In the genomic region with DNA sequence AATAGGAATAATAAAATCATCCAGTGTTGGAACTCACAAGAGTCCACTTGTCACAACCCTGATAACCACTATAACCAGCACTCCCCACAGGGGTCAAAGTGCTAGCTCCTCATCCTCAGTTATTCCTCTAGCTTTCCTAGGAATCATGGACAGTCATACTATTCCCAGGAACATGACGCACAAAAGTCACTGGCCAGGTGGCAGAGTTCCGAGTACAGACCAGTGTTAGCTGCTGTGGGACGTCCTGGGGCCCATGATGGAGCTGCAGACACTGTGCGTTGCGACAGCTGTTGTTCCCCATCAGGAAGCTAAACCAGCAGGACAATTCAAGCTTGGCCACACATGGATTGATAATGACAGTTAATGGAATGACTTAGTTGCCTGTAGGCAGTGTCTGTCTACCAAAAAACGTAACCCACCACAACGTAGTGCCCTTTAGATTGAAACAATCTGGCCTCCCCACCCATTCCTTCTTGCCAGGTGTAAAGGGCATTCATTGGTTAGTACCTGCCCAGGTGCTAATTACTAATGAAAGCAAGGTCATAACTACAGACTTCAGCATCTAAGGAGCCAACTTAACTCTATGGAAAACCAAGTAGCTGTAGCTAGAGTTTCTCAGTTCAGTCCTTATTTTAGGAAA, we compare ENCODE assay signal across 11 cellular contexts. TPM values are rescaled to one million over a fixed set of nuclear protein-coding genes. Genes with fewer than 3 reads are reported as not detected.
DNase-seq lines count a peak whose midpoint lies in the region; ATAC-seq and TF ChIP-seq lines count a peak whose summit lies in the region.
"Had no signal": no experiment of that assay in that cellular context is flagged by ENCODE, and none has a peak within 500 bp of the region (broad histone marks: within the 10 kb centered on the region; RNA-seq: fewer than 3 reads in every experiment).

No MANE protein-coding gene starts in this region.

- H3K36me3 ChIP-seq in GM23338 (ENCODE audit: insufficient read depth) (no peaks in the 10 kb centered on the region), RWPE2 (ENCODE audit: low read depth) (peaks cover 64% of the 10 kb centered on the region), gastrocnemius medialis (no peaks in the 10 kb centered on the region)

- intact Hi-C loops in left ventricle myocardium superior (cut with micrococcal nuclease): no loop called here
- intact Hi-C loops in gastrocnemius medialis (cut with DNase I; ENCODE audit: low total_unique reads): no loop called here

- no peaks in the 10 kb centered on the region for H3K9me2 ChIP-seq in GM23338 (ENCODE audit: insufficient read depth)

- ATAC-seq in GM23338: no peak; the same call in 2 of the 3 replicates
- ATAC-seq in RWPE2 (ENCODE audit: low read depth): no peak
- peak; percentile 85 for ATAC-seq in left ventricle myocardium superior
- peak; percentile 85 to 94 for ATAC-seq in gastrocnemius medialis

- H3K4me1 ChIP-seq in GM23338 (ENCODE audit: insufficient read depth) (peaks cover 78% of the 10 kb centered on the region), RWPE2 (ENCODE audit: insufficient read depth, poor library complexity, severe bottlenecking) (peaks cover 80% of the 10 kb centered on the region), gastrocnemius medialis (peaks cover 11 to 32% of the 10 kb centered on the region in 2 donors)

- TF ChIP-seq POLR2A in gastrocnemius medialis (IDR thresholded peaks at IDR 0.05): no peak

- H3F3A ChIP-seq in GM23338 (replicated peaks; ENCODE audit: low read depth): 0 out of 2 replicates have a peak, but pooled peaks cover 5% of the 10 kb centered on the region

- H3K4me3 ChIP-seq in GM23338 (no peak overlapping the region), RWPE2 (ENCODE audit: severe bottlenecking) (no peak overlapping the region), gastrocnemius medialis (no peak overlapping the region)

- H3K9me3 ChIP-seq in RWPE2 (ENCODE audit: severe bottlenecking) (no peaks in the 10 kb centered on the region), gastrocnemius medialis (no peaks in the 10 kb centered on the region)

- no peak overlapping the region; the same call in 2 of the 3 replicates for H3K4me3 Mint-ChIP-seq in GM23338

- no peaks in the 10 kb centered on the region for H3K9me3 Mint-ChIP-seq in GM23338

- H3K27ac ChIP-seq in GM23338 (ENCODE audit: low read depth) (0 out of 2 replicates have a peak overlapping the region, but pooled peaks have one; percentile 0), RWPE2 (ENCODE audit: poor library complexity, severe bottlenecking) (peak overlapping the region; percentile 23), gastrocnemius medialis (peak overlapping the region; percentile 36 to 69 (median 52))

- peak overlapping the region; percentile 57; the same call in 1 of the 2 replicates for H3K27ac Mint-ChIP-seq in GM23338

- in situ Hi-C loops in gastrocnemius medialis (cut with MboI; ENCODE audit: low sequenced_read_pairs in 4 of 4): no loop called here

- peaks cover 12% of the 10 kb centered on the region for H3K27me3 Mint-ChIP-seq in GM23338 (ENCODE audit: insufficient read depth, low read depth, poor library complexity)

- H4K20me1 ChIP-seq in GM23338 (replicated peaks; ENCODE audit: insufficient read depth): peaks cover 79% of the 10 kb centered on the region

- no peak overlapping the region for H3K4me2 ChIP-seq in GM23338

- peaks cover 99% of the 10 kb centered on the region for H3K79me2 ChIP-seq in GM23338 (replicated peaks; ENCODE audit: insufficient read depth)

- peaks cover 10% of the 10 kb centered on the region; the same call in 2 of the 3 replicates for H3K36me3 Mint-ChIP-seq in GM23338 (ENCODE audit: low read depth)

- peaks cover 77% of the 10 kb centered on the region for H3K4me1 Mint-ChIP-seq in GM23338

- H2AFZ ChIP-seq in GM23338: no peak overlapping the region

- H3K27me3 ChIP-seq in GM23338 (ENCODE audit: insufficient read depth) (no peaks in the 10 kb centered on the region), RWPE2 (ENCODE audit: insufficient read depth, poor library complexity, severe bottlenecking) (no peaks in the 10 kb centered on the region), gastrocnemius medialis (no peaks in the 10 kb centered on the region)

- DNase-seq in GM23338 (ENCODE audit: low spot score): no peak
- DNase-seq in RWPE2 (ENCODE audit: low spot score): no peak
- DNase-seq in left ventricle myocardium superior: peak; percentile 77
- peak; percentile 38 to 83 for DNase-seq in gastrocnemius medialis
- DNase-seq in NCI-H1105 treated with DMSO at 0.1 percent for 48 hours (lab: John Stamatoyannopoulos, UW): no peak
- no peak for DNase-seq in mucosa of gallbladder (ENCODE audit: low spot score)
- DNase-seq in RKO (ENCODE audit: low spot score): no peak
- DNase-seq: activated T-cell treated with anti-CD3 and anti-CD28 coated beads, Interleukin-2, amount 50 U/mL, for 1 hour; NCI-H774; stimulated activated CD4-positive, alpha-beta T cell treated with anti-CD3 and anti-CD28 coated beads, Interleukin-12 subunit alpha, Interleukin-12 subunit beta, amount 100 ng/mL, for 4 hours; stimulated activated naive CD4-positive, alpha-beta T cell had no signal

- TF ChIP-seq CTCF in GM23338 (conservative IDR thresholded peaks at IDR 0.05; ENCODE audit: low read depth in 2 of 2): no peak
- no peak for TF ChIP-seq CTCF in RWPE2 (IDR thresholded peaks at IDR 0.05; ENCODE audit: poor library complexity, severe bottlenecking)
- no peak for TF ChIP-seq CTCF in gastrocnemius medialis (IDR thresholded peaks at IDR 0.05 in 4 of 5, conservative IDR thresholded peaks at IDR 0.05 in 1 of 5)

TF ChIP-seq in GM23338, 12 proteins besides CTCF, POLR2A, EP300 and RAD21 (continues in another document):
- TF ChIP-seq, protein P1, sequence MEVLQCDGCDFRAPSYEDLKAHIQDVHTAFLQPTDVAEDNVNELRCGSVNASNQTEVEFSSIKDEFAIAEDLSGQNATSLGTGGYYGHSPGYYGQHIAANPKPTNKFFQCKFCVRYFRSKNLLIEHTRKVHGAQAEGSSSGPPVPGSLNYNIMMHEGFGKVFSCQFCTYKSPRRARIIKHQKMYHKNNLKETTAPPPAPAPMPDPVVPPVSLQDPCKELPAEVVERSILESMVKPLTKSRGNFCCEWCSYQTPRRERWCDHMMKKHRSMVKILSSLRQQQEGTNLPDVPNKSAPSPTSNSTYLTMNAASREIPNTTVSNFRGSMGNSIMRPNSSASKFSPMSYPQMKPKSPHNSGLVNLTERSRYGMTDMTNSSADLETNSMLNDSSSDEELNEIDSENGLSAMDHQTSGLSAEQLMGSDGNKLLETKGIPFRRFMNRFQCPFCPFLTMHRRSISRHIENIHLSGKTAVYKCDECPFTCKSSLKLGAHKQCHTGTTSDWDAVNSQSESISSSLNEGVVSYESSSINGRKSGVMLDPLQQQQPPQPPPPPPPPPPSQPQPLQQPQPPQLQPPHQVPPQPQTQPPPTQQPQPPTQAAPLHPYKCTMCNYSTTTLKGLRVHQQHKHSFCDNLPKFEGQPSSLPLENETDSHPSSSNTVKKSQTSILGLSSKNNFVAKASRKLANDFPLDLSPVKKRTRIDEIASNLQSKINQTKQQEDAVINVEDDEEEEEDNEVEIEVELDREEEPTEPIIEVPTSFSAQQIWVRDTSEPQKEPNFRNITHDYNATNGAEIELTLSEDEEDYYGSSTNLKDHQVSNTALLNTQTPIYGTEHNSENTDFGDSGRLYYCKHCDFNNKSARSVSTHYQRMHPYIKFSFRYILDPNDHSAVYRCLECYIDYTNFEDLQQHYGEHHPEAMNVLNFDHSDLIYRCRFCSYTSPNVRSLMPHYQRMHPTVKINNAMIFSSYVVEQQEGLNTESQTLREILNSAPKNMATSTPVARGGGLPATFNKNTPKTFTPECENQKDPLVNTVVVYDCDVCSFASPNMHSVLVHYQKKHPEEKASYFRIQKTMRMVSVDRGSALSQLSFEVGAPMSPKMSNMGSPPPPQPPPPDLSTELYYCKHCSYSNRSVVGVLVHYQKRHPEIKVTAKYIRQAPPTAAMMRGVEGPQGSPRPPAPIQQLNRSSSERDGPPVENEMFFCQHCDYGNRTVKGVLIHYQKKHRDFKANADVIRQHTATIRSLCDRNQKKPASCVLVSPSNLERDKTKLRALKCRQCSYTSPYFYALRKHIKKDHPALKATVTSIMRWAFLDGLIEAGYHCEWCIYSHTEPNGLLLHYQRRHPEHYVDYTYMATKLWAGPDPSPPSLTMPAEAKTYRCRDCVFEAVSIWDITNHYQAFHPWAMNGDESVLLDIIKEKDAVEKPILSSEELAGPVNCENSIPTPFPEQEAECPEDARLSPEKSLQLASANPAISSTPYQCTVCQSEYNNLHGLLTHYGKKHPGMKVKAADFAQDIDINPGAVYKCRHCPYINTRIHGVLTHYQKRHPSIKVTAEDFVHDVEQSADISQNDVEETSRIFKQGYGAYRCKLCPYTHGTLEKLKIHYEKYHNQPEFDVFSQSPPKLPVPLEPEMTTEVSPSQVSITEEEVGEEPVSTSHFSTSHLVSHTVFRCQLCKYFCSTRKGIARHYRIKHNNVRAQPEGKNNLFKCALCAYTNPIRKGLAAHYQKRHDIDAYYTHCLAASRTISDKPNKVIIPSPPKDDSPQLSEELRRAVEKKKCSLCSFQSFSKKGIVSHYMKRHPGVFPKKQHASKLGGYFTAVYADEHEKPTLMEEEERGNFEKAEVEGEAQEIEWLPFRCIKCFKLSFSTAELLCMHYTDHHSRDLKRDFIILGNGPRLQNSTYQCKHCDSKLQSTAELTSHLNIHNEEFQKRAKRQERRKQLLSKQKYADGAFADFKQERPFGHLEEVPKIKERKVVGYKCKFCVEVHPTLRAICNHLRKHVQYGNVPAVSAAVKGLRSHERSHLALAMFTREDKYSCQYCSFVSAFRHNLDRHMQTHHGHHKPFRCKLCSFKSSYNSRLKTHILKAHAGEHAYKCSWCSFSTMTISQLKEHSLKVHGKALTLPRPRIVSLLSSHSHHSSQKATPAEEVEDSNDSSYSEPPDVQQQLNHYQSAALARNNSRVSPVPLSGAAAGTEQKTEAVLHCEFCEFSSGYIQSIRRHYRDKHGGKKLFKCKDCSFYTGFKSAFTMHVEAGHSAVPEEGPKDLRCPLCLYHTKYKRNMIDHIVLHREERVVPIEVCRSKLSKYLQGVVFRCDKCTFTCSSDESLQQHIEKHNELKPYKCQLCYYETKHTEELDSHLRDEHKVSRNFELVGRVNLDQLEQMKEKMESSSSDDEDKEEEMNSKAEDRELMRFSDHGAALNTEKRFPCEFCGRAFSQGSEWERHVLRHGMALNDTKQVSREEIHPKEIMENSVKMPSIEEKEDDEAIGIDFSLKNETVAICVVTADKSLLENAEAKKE (CRISPR knock-in tag; IDR thresholded peaks at IDR 0.05): no peak
- TF ChIP-seq POLR2AphosphoS5 (IDR thresholded peaks at IDR 0.05; ENCODE audit: low read depth) (no peak), ZNF331 (CRISPR knock-in tag; IDR thresholded peaks at IDR 0.05; ENCODE audit: low read depth) (no peak), EZH2 (IDR thresholded peaks at IDR 0.05; ENCODE audit: low read depth, unreplicated experiment) (no peak), NANOG (IDR thresholded peaks at IDR 0.05; ENCODE audit: borderline replicate concordance) (no peak)

RNA-seq across cellular contexts. Expression of a gene that starts 17.4 kb away (rescaled TPM):
- 208 and 209 TPM in 2 replicates for total RNA-seq in GM23338 (2014; rRNA removed; shearing (Covaris generic))
- polyA plus RNA-seq in GM23338 (2016; fragmentation: Nextera tagmentation; extraction: Ambion mirVana): 188 and 199 TPM in 2 replicates
- total RNA-seq in left ventricle myocardium superior (195 TPM), gastrocnemius medialis (10 to 100 TPM; 18.1 to 54.1 (median 33.6) TPM), mucosa of gallbladder (297 TPM)

Comparison
In these comparisons a context has a peak if more than half of its experiments do, and no peak if none do; other contexts are left out.
1. ATAC-seq: peak in left ventricle myocardium superior (single experiment) and gastrocnemius medialis (2 of 2); none in GM23338 (single experiment) and RWPE2 (single experiment).
2. DNase-seq: peak in left ventricle myocardium superior (single experiment) and gastrocnemius medialis (2 of 2); none in GM23338 (single experiment), RWPE2 (single experiment), NCI-H1105 treated with DMSO at 0.1 percent for 48 hours (single experiment), mucosa of gallbladder (single experiment) and RKO (single experiment).
3. H3K27ac ChIP-seq: peak in every context shown above with its lines; median percentile 52 in gastrocnemius medialis; 23 in RWPE2; 0 in GM23338.